Comparison of ENCODE assay signal across 23 cellular contexts in genomic region chr5:1165864-1166263, GRCh38. TPM values are rescaled to one million over a fixed set of nuclear protein-coding genes. Genes with fewer than 3 reads are reported as not detected.
DNase-seq lines count a peak whose midpoint lies in the region; ATAC-seq, FAIRE-seq and TF ChIP-seq lines count a peak whose summit lies in the region.
"Had no signal": no experiment of that assay in that cellular context is flagged by ENCODE, and none has a peak within 500 bp of the region (broad histone marks: within the 10 kb centered on the region; RNA-seq: fewer than 3 reads in every experiment).

No MANE protein-coding gene starts in this region.

- H4K91ac ChIP-seq in H1 (replicated peaks; ENCODE audit: insufficient read length, low read length) = no peak overlapping the region

- H3K9ac ChIP-seq in HepG2 (ENCODE audit: insufficient read depth, low read depth, low read length) = no peak overlapping the region
- H3K9ac ChIP-seq in H1 (replicated peaks in 1 of 4; ENCODE audit: extremely low read depth in 1 of 4, low read depth in 3 of 4, low read length in 3 of 4) = no peak overlapping the region
- H3K9ac ChIP-seq: BLaER1 treated with 17β-estradiol and CSF1 and Interleukin-3, amounts not matched to agents 10 nM and 100 nM had no signal

- no peaks in the 10 kb centered on the region; the same call in 1 of the 2 replicates for H3K79me1 ChIP-seq in H1 (ENCODE audit: low read depth, low read length)

- no peak overlapping the region for H3K14ac ChIP-seq in H1 (ENCODE audit: insufficient read length)

- H3K4me2 ChIP-seq in HepG2 (ENCODE audit: low read depth, low read length) (no peak overlapping the region), H1 (ENCODE audit: insufficient read depth in 1 of 2, low read depth in 2 of 2, low read length in 2 of 2) (no peak overlapping the region)
- H3K4me2 ChIP-seq: A549; BLaER1 treated with 17β-estradiol and CSF1 and Interleukin-3, amounts not matched to agents 10 nM and 100 nM had no signal

- peaks cover 8% of the 10 kb centered on the region for H3K4me1 Mint-ChIP-seq in T-helper 17 cell

- H3K27me3 Mint-ChIP-seq in T-helper 17 cell = peaks cover 32% of the 10 kb centered on the region

- no peak overlapping the region for H3K27ac Mint-ChIP-seq in T-helper 17 cell
- H3K27ac Mint-ChIP-seq: CD4-positive, alpha-beta memory T cell had no signal

- H4K5ac ChIP-seq in H1 (ENCODE audit: insufficient read length, low read depth, low read length) = no peak overlapping the region

- peak overlapping the region; percentile 41 for H3K4me3 Mint-ChIP-seq in T-helper 17 cell
- H3K4me3 Mint-ChIP-seq: CD4-positive, alpha-beta memory T cell had no signal

- no peak overlapping the region for H2BK15ac ChIP-seq in H1 (ENCODE audit: low read length)

- TF ChIP-seq EP300 in HepG2 (IDR thresholded peaks at IDR 0.05; ENCODE audit: low read depth in 2 of 2, low read length in 2 of 2) (no peak), HepG2 (CRISPR knock-in tag; IDR thresholded peaks at IDR 0.05; ENCODE audit: borderline replicate concordance) (no peak), H1 (IDR thresholded peaks at IDR 0.05; ENCODE audit: borderline replicate concordance in 1 of 2, low read depth in 2 of 2, low read length in 2 of 2) (no peak)

- DNase-seq in HepG2 (ENCODE audit: low spot score) (no peak), right lobe of liver (no peak), T-helper 17 cell (no peak), H1 (ENCODE audit: low read depth in 1 of 2, low spot score in 2 of 2) (no peak), urothelium cell line (ENCODE audit: low spot score) (no peak), C1 segment of cervical spinal cord (lab: John Stamatoyannopoulos, UW) (no peak), hypothalamus (lab: John Stamatoyannopoulos, UW) (no peak)
- DNase-seq in effector memory CD4-positive, alpha-beta T cell = no peak
- DNase-seq: 8988T; ACHN; AML-193; BE2C; Caco-2; CD4-positive, alpha-beta memory T cell; DMS153; DND-41; GOT3; H7; HCEC 1CT had no signal

- no peak overlapping the region for H2BK12ac ChIP-seq in H1 (ENCODE audit: low read depth, low read length)

- BruUV-seq in HepG2 (replicated peaks; lab: Mats Ljungman, UMichigan) = no TSS peak

- H3K23me2 ChIP-seq in H1 (ENCODE audit: low read depth, low read length) = peaks cover 8% of the 10 kb centered on the region; the same call in 1 of the 2 replicates

- H3K4ac ChIP-seq in H1 (replicated peaks; ENCODE audit: insufficient read length, low read depth, low read length) = no peak overlapping the region

- H3K23ac ChIP-seq in H1 (ENCODE audit: insufficient read length) = no peak overlapping the region

- no peak overlapping the region for H3K18ac ChIP-seq in H1 (ENCODE audit: extremely low read depth, low read length)

- H3K27me3 ChIP-seq in HepG2 (ENCODE audit: control insufficient read depth in 1 of 2, insufficient read depth in 2 of 2, low read length in 2 of 2) = peaks cover 5 to 36% of the 10 kb centered on the region in 2 experiments; a peak in 4 of 5 replicates
- no peaks in the 10 kb centered on the region for H3K27me3 ChIP-seq in right lobe of liver
- no peaks in the 10 kb centered on the region; a peak in 1 of 7 replicates for H3K27me3 ChIP-seq in H1 (replicated peaks in 1 of 4; ENCODE audit: control insufficient read depth in 3 of 4, extremely low read depth in 1 of 4, insufficient read depth in 3 of 4, low read length in 3 of 4)
- no peaks in the 10 kb centered on the region for H3K27me3 ChIP-seq in effector memory CD4-positive, alpha-beta T cell (replicated peaks; ENCODE audit: control insufficient read depth, insufficient read depth, low read length, poor library complexity, severe bottlenecking)
- H3K27me3 ChIP-seq: BE2C had no signal

- H3K27ac ChIP-seq in HepG2 (ENCODE audit: extremely low read length, insufficient read depth, low read length) (no peak overlapping the region), right lobe of liver (no peak overlapping the region), H1 (ENCODE audit: low read depth, low read length) (no peak overlapping the region)
- no peak overlapping the region for H3K27ac ChIP-seq in effector memory CD4-positive, alpha-beta T cell (ENCODE audit: insufficient read depth, low read length, poor library complexity, severe bottlenecking)
- H3K27ac ChIP-seq: A549; BLaER1 treated with 17β-estradiol and CSF1 and Interleukin-3, amounts not matched to agents 10 nM and 100 nM had no signal

- H3K79me2 ChIP-seq in HepG2 (ENCODE audit: insufficient read depth, low read length) = no peaks in the 10 kb centered on the region
- no peaks in the 10 kb centered on the region for H3K79me2 ChIP-seq in H1 (ENCODE audit: control insufficient read depth in 1 of 2, insufficient read depth in 2 of 2, low read length in 2 of 2)

- in situ Hi-C loops in HepG2 (cut with HindIII; ENCODE audit: extremely low pct_ligation_motif_present, low pct_unique_long_range_greater_than_20kb) = loop anchor here (10.0 kb wide), 1 partner anchor 241 kb away; no protein-coding TSS in a partner anchor

- H2AFZ ChIP-seq in HepG2 (ENCODE audit: low read length) (no peak overlapping the region), H1 (ENCODE audit: low read length) (no peak overlapping the region)

- no peaks in the 10 kb centered on the region for H3K9me3 ChIP-seq in HepG2 (ENCODE audit: low read length)
- no peaks in the 10 kb centered on the region for H3K9me3 ChIP-seq in right lobe of liver
- H3K9me3 ChIP-seq in T-helper 17 cell (ENCODE audit: control insufficient read depth, low read length, poor library complexity, severe bottlenecking) = no peaks in the 10 kb centered on the region
- H3K9me3 ChIP-seq in H1 (ENCODE audit: insufficient read depth in 2 of 2, low read depth in 1 of 2, low read length in 1 of 2) = no peaks in the 10 kb centered on the region
- H3K9me3 ChIP-seq in effector memory CD4-positive, alpha-beta T cell (ENCODE audit: control insufficient read depth, low read length) = no peaks in the 10 kb centered on the region
- H3K9me3 ChIP-seq: A549; BE2C; BLaER1 treated with 17β-estradiol and CSF1 and Interleukin-3, amounts not matched to agents 10 nM and 100 nM; Caco-2 had no signal

- intact Hi-C loops in HepG2 (cut with micrococcal nuclease; ENCODE audit: unreplicated experiment) (loop anchor here (2.0 to 5.0 kb wide), 3 partner anchors 25 to 244 kb away; no protein-coding TSS in a partner anchor), right lobe of liver (cut with DNase I) (loop anchor here (5.0 to 10.0 kb wide), 2 partner anchors 229 to 241 kb away; no protein-coding TSS in a partner anchor)

- no peaks in the 10 kb centered on the region for H3K36me3 ChIP-seq in HepG2 (replicated peaks in 1 of 2; ENCODE audit: control insufficient read depth in 1 of 2, insufficient read depth in 2 of 2, low read length in 2 of 2)
- H3K36me3 ChIP-seq in right lobe of liver = no peaks in the 10 kb centered on the region
- no peaks in the 10 kb centered on the region for H3K36me3 ChIP-seq in H1 (ENCODE audit: control insufficient read depth in 2 of 4, insufficient read depth in 4 of 4, low read length in 3 of 4)
- no peaks in the 10 kb centered on the region for H3K36me3 ChIP-seq in effector memory CD4-positive, alpha-beta T cell (ENCODE audit: control insufficient read depth, insufficient read depth, low read length)
- H3K36me3 ChIP-seq: BE2C; BLaER1 treated with 17β-estradiol and CSF1 and Interleukin-3, amounts not matched to agents 10 nM and 100 nM had no signal

- no peak overlapping the region for H2BK120ac ChIP-seq in H1 (replicated peaks; ENCODE audit: low read depth, low read length)

- H2BK5ac ChIP-seq in H1 (ENCODE audit: low read depth, low read length) = no peak overlapping the region

- H3K56ac ChIP-seq in H1 (replicated peaks; ENCODE audit: insufficient read length, low read depth, low read length) = peak overlapping the region; percentile 39

- no peak for TF ChIP-seq CTCF in HepG2 (CRISPR knock-in tag; IDR thresholded peaks at IDR 0.05)
- no peak for TF ChIP-seq CTCF in right lobe of liver (IDR thresholded peaks at IDR 0.05)
- TF ChIP-seq CTCF in H1 (IDR thresholded peaks at IDR 0.05; ENCODE audit: control extremely low read depth in 1 of 3, insufficient read depth in 1 of 3, low read depth in 1 of 3, low read length in 3 of 3) = no peak

- H2AK5ac ChIP-seq in H1 (ENCODE audit: low read depth, low read length) = no peak overlapping the region

- no peaks in the 10 kb centered on the region for H4K20me1 ChIP-seq in HepG2 (ENCODE audit: insufficient read depth, low read length)
- no peaks in the 10 kb centered on the region for H4K20me1 ChIP-seq in H1 (replicated peaks in 1 of 2; ENCODE audit: control insufficient read depth in 1 of 2, insufficient read depth in 2 of 2, low read length in 2 of 2)

- no peak for TF ChIP-seq RAD21 in HepG2 (CRISPR knock-in tag; IDR thresholded peaks at IDR 0.05)
- no peak for TF ChIP-seq RAD21 in H1 (IDR thresholded peaks at IDR 0.05 in 1 of 2, conservative IDR thresholded peaks at IDR 0.05 in 1 of 2; ENCODE audit: low read depth in 2 of 2, low read length in 2 of 2)

- CTCF ChIA-PET in HepG2 (lab: Yijun Ruan, JAX; ENCODE audit: low intra/inter-chr PET ratio, low total read pairs) = no interaction called here
- CTCF ChIA-PET in H1 (lab: Charles Lee; ENCODE audit: partially characterized antibody) = interaction anchor here (0.8 to 1.6 kb wide), 6 partner anchors 9 to 244 kb away, joined by 3 to 10 read pairs (median 4); no protein-coding TSS in a partner anchor

- POLR2A ChIA-PET in HepG2 (lab: Yijun Ruan, JAX) (interaction anchor here (1.9 kb wide), 1 partner anchor 59 kb away, joined by 8 read pairs; no protein-coding TSS in a partner anchor), H1 (lab: Charles Lee; ENCODE audit: partially characterized antibody) (no interaction called here)

- peaks cover 60% of the 10 kb centered on the region for H3K4me1 ChIP-seq in HepG2 (ENCODE audit: insufficient read depth, low read length)
- H3K4me1 ChIP-seq in right lobe of liver = peaks cover 0 to 8% (median 0%) of the 10 kb centered on the region in 4 donors
- H3K4me1 ChIP-seq in H1 (replicated peaks in 1 of 4; ENCODE audit: control insufficient read depth in 3 of 4, insufficient read depth in 4 of 4, low read length in 3 of 4) = peaks cover 0 to 5% (median 2%) of the 10 kb centered on the region in 4 experiments; a peak in 2 of 7 replicates
- peaks cover 6% of the 10 kb centered on the region for H3K4me1 ChIP-seq in effector memory CD4-positive, alpha-beta T cell (ENCODE audit: control insufficient read depth, insufficient read depth, low read length, poor library complexity, severe bottlenecking)
- H3K4me1 ChIP-seq: BE2C had no signal

- H3K4me3 ChIP-seq in HepG2 (replicated peaks in 1 of 3; ENCODE audit: insufficient read depth in 1 of 3, low read depth in 2 of 3, low read length in 3 of 3) (no peak overlapping the region), right lobe of liver (no peak overlapping the region), H1 (ENCODE audit: extremely low read depth in 1 of 4, insufficient read depth in 2 of 4, low read depth in 3 of 4, low read length in 4 of 4) (no peak overlapping the region)
- no peak overlapping the region for H3K4me3 ChIP-seq in effector memory CD4-positive, alpha-beta T cell (ENCODE audit: insufficient read depth, low read depth, low read length, poor library complexity, severe bottlenecking)
- H3K4me3 ChIP-seq: A549; BLaER1 treated with 17β-estradiol and CSF1 and Interleukin-3, amounts not matched to agents 10 nM and 100 nM had no signal

- no peak for FAIRE-seq in HepG2 (lab: Jason Lieb, UNC)
- FAIRE-seq in H1 (lab: Jason Lieb, UNC) = no peak
- peak; percentile 76 for FAIRE-seq in urothelium cell line (lab: Jason Lieb, UNC)
- FAIRE-seq: A549, G401.6, GM12892 had no signal

- TF ChIP-seq POLR2A in HepG2 (IDR thresholded peaks at IDR 0.05; ENCODE audit: insufficient read depth in 1 of 2, low read depth in 2 of 2, low read length in 2 of 2) = no peak
- no peak for TF ChIP-seq POLR2A in right lobe of liver (IDR thresholded peaks at IDR 0.05)
- TF ChIP-seq POLR2A in H1 (IDR thresholded peaks at IDR 0.05; ENCODE audit: control extremely low read depth in 1 of 2, low read depth in 2 of 2, low read length in 2 of 2) = no peak

- peaks cover 9% of the 10 kb centered on the region for H3K36me3 Mint-ChIP-seq in T-helper 17 cell (ENCODE audit: low read depth)
- H3K36me3 Mint-ChIP-seq: CD4-positive, alpha-beta memory T cell had no signal

- ATAC-seq in HepG2 (no peak), right lobe of liver (no peak), T-helper 17 cell (no peak)
- ATAC-seq: A549 had no signal

- H4K8ac ChIP-seq in H1 (ENCODE audit: extremely low read depth, insufficient read depth, low read length) = no peak overlapping the region

- H2BK20ac ChIP-seq in H1 (ENCODE audit: low read length) = no peak overlapping the region

RNA-seq across cellular contexts. Expression of gene SLC6A19, which starts 35.5 kb away (rescaled TPM):
- total RNA-seq in HepG2 (2016; rRNA removed; fragmentation: Illumina TruSeq; extraction: Trizol) = 0.02 TPM in 1 of 2 replicates, not detected in the other
- not detected in 2 replicates for total RNA-seq in HepG2 (2016; cell fraction: cytosol; rRNA removed; fragmentation: Illumina TruSeq; extraction: Trizol; ENCODE audit: low read depth)
- 0.06 TPM in 1 of 2 replicates, not detected in the other for total RNA-seq in HepG2 (2016; cell fraction: insoluble cytoplasmic fraction; rRNA removed; fragmentation: Illumina TruSeq; extraction: Trizol)
- total RNA-seq in HepG2 (2016; cell fraction: membrane; rRNA removed; fragmentation: Illumina TruSeq; extraction: Trizol) = not detected in 2 replicates
- not detected in 2 replicates for total RNA-seq in HepG2 (2016; cell fraction: nucleus; rRNA removed; fragmentation: Illumina TruSeq; extraction: Trizol)
- polyA plus RNA-seq in HepG2 (2011; rRNA removed) = 0.01 TPM in 1 of 2 replicates, not detected in the other
- 0.01 TPM in 1 of 2 replicates, not detected in the other for polyA plus RNA-seq in HepG2 (2011; cell fraction: cytosol; rRNA removed)
- 0.06 and 0.07 TPM in 2 replicates for polyA plus RNA-seq in HepG2 (2011; cell fraction: nucleus; rRNA removed)
- polyA plus RNA-seq in HepG2 (2012) = not detected in 2 replicates
- polyA plus RNA-seq in HepG2 (2016; cell fraction: cytosol; fragmentation: Illumina TruSeq; extraction: Trizol; ENCODE audit: low read depth) = not detected in 2 replicates
- not detected in 2 replicates for polyA plus RNA-seq in HepG2 (2016; cell fraction: insoluble cytoplasmic fraction; fragmentation: Illumina TruSeq; extraction: Trizol; ENCODE audit: low read depth)
- not detected in 2 replicates for polyA plus RNA-seq in HepG2 (2016; cell fraction: membrane; fragmentation: Illumina TruSeq; extraction: Trizol; ENCODE audit: low read depth)
- 0.08 TPM in 1 of 2 replicates, not detected in the other for polyA plus RNA-seq in HepG2 (2016; cell fraction: nucleus; fragmentation: Illumina TruSeq; extraction: Trizol; ENCODE audit: insufficient read depth, low read depth)
- polyA minus RNA-seq in HepG2 (2011; rRNA and poly(A)+ RNA removed; ENCODE audit: low replicate concordance) = 0.02 and 0.12 TPM in 2 replicates
- polyA minus RNA-seq in HepG2 (2011; cell fraction: cytosol; rRNA and poly(A)+ RNA removed) = 0.09 TPM in 1 of 2 replicates, not detected in the other
- not detected in 2 replicates for polyA minus RNA-seq in HepG2 (2011; cell fraction: nucleus; rRNA and poly(A)+ RNA removed)
- under 1 TPM; 0.12 to 0.93 (median 0.41) TPM for total RNA-seq in right lobe of liver
- total RNA-seq in T-helper 17 cell = not detected
- not detected in 2 replicates for total RNA-seq in H1 (2021; fragmentation: NEBNext Ultra II Directional; extraction: Animal tissue kit (Norgen Biotek cat#: 25700))
- 0.02 and 0.03 TPM in 2 replicates for polyA plus RNA-seq in H1 (2011; rRNA removed)
- polyA plus RNA-seq in H1 (2011; cell fraction: cytosol; rRNA removed) = 0.03 TPM
- 0.06 TPM for polyA plus RNA-seq in H1 (2011; cell fraction: nucleus; rRNA removed)
- 0.05 TPM in 1 of 4 replicates, not detected in the others for polyA plus RNA-seq in H1 (2012, experiment 1 of 2)
- 0.03 TPM for polyA plus RNA-seq in H1 (2012, experiment 2 of 2)
- not detected for polyA plus RNA-seq in H1 (2013, experiment 1 of 2)
- 0.02 TPM for polyA plus RNA-seq in H1 (2013, experiment 2 of 2)
- polyA minus RNA-seq in H1 (2011; rRNA and poly(A)+ RNA removed) = 0.22 TPM in 1 of 2 replicates, not detected in the other
- polyA minus RNA-seq in H1 (2011; cell fraction: cytosol; rRNA and poly(A)+ RNA removed) = not detected
- not detected for polyA minus RNA-seq in H1 (2011; cell fraction: nucleus; rRNA and poly(A)+ RNA removed)
- total RNA-seq: CD4-positive, alpha-beta memory T cell had no signal
- polyA plus RNA-seq: CD4-positive, alpha-beta memory T cell had no signal

RNA-seq across cellular contexts. Expression of gene SLC12A7, which starts 54.0 kb away (rescaled TPM):
- 7.4 and 14.0 TPM in 2 replicates for total RNA-seq in HepG2 (2016; rRNA removed; fragmentation: Illumina TruSeq; extraction: Trizol)
- total RNA-seq in HepG2 (2016; cell fraction: cytosol; rRNA removed; fragmentation: Illumina TruSeq; extraction: Trizol; ENCODE audit: low read depth) = 9.5 and 12.5 TPM in 2 replicates
- total RNA-seq in HepG2 (2016; cell fraction: insoluble cytoplasmic fraction; rRNA removed; fragmentation: Illumina TruSeq; extraction: Trizol) = 5.2 and 15.7 TPM in 2 replicates
- 6.9 and 7.7 TPM in 2 replicates for total RNA-seq in HepG2 (2016; cell fraction: membrane; rRNA removed; fragmentation: Illumina TruSeq; extraction: Trizol)
- 21.8 and 25.8 TPM in 2 replicates for total RNA-seq in HepG2 (2016; cell fraction: nucleus; rRNA removed; fragmentation: Illumina TruSeq; extraction: Trizol)
- polyA plus RNA-seq in HepG2 (2011; rRNA removed) = 18.5 and 25.6 TPM in 2 replicates
- 11.8 and 15.1 TPM in 2 replicates for polyA plus RNA-seq in HepG2 (2011; cell fraction: cytosol; rRNA removed)
- 164 and 213 TPM in 2 replicates for polyA plus RNA-seq in HepG2 (2011; cell fraction: nucleus; rRNA removed)
- polyA plus RNA-seq in HepG2 (2012) = 28.2 and 30.9 TPM in 2 replicates
- 1.4 and 1.6 TPM in 2 replicates for polyA plus RNA-seq in HepG2 (2016; cell fraction: cytosol; fragmentation: Illumina TruSeq; extraction: Trizol; ENCODE audit: low read depth)
- 6.3 and 7.6 TPM in 2 replicates for polyA plus RNA-seq in HepG2 (2016; cell fraction: insoluble cytoplasmic fraction; fragmentation: Illumina TruSeq; extraction: Trizol; ENCODE audit: low read depth)
- 3.2 and 3.7 TPM in 2 replicates for polyA plus RNA-seq in HepG2 (2016; cell fraction: membrane; fragmentation: Illumina TruSeq; extraction: Trizol; ENCODE audit: low read depth)
- polyA plus RNA-seq in HepG2 (2016; cell fraction: nucleus; fragmentation: Illumina TruSeq; extraction: Trizol; ENCODE audit: insufficient read depth, low read depth) = 88.5 and 93.5 TPM in 2 replicates
- polyA minus RNA-seq in HepG2 (2011; rRNA and poly(A)+ RNA removed; ENCODE audit: low replicate concordance) = 6.3 and 47.1 TPM in 2 replicates
- polyA minus RNA-seq in HepG2 (2011; cell fraction: cytosol; rRNA and poly(A)+ RNA removed) = 14.7 and 16.2 TPM in 2 replicates
- polyA minus RNA-seq in HepG2 (2011; cell fraction: nucleus; rRNA and poly(A)+ RNA removed) = 40.3 and 44.4 TPM in 2 replicates
- total RNA-seq in right lobe of liver = 10 to 100 TPM; 38.9 to 65.2 (median 53.3) TPM
- total RNA-seq in T-helper 17 cell = 10 to 100 TPM; 36.6 to 88.0 TPM
- total RNA-seq in H1 (2021; fragmentation: NEBNext Ultra II Directional; extraction: Animal tissue kit (Norgen Biotek cat#: 25700)) = 38.6 and 39.7 TPM in 2 replicates
- 23.5 and 37.5 TPM in 2 replicates for polyA plus RNA-seq in H1 (2011; rRNA removed)
- 26.4 TPM for polyA plus RNA-seq in H1 (2011; cell fraction: cytosol; rRNA removed)
- polyA plus RNA-seq in H1 (2011; cell fraction: nucleus; rRNA removed) = 181 TPM
- 27.4 to 47.0 TPM (median 38.9 TPM) in 4 replicates for polyA plus RNA-seq in H1 (2012, experiment 1 of 2)
- 19.5 TPM for polyA plus RNA-seq in H1 (2012, experiment 2 of 2)
- 27.2 TPM for polyA plus RNA-seq in H1 (2013, experiment 1 of 2)
- 24.9 TPM for polyA plus RNA-seq in H1 (2013, experiment 2 of 2)
- 23.8 and 28.1 TPM in 2 replicates for polyA minus RNA-seq in H1 (2011; rRNA and poly(A)+ RNA removed)
- polyA minus RNA-seq in H1 (2011; cell fraction: cytosol; rRNA and poly(A)+ RNA removed) = 33.8 TPM
- polyA minus RNA-seq in H1 (2011; cell fraction: nucleus; rRNA and poly(A)+ RNA removed) = 44.5 TPM

RNA-seq across cellular contexts. Expression of gene SLC6A18, which starts 59.3 kb away (rescaled TPM):
- not detected in 2 replicates for total RNA-seq in HepG2 (2016; rRNA removed; fragmentation: Illumina TruSeq; extraction: Trizol)
- total RNA-seq in HepG2 (2016; cell fraction: cytosol; rRNA removed; fragmentation: Illumina TruSeq; extraction: Trizol; ENCODE audit: low read depth) = not detected in 2 replicates
- total RNA-seq in HepG2 (2016; cell fraction: insoluble cytoplasmic fraction; rRNA removed; fragmentation: Illumina TruSeq; extraction: Trizol) = not detected in 2 replicates
- not detected in 2 replicates for total RNA-seq in HepG2 (2016; cell fraction: membrane; rRNA removed; fragmentation: Illumina TruSeq; extraction: Trizol)
- total RNA-seq in HepG2 (2016; cell fraction: nucleus; rRNA removed; fragmentation: Illumina TruSeq; extraction: Trizol) = not detected in 2 replicates
- not detected in 2 replicates for polyA plus RNA-seq in HepG2 (2011; rRNA removed)
- not detected in 2 replicates for polyA plus RNA-seq in HepG2 (2011; cell fraction: cytosol; rRNA removed)
- not detected in 2 replicates for polyA plus RNA-seq in HepG2 (2011; cell fraction: nucleus; rRNA removed)
- polyA plus RNA-seq in HepG2 (2012) = not detected in 2 replicates
- polyA plus RNA-seq in HepG2 (2016; cell fraction: cytosol; fragmentation: Illumina TruSeq; extraction: Trizol; ENCODE audit: low read depth) = not detected in 2 replicates
- not detected in 2 replicates for polyA plus RNA-seq in HepG2 (2016; cell fraction: insoluble cytoplasmic fraction; fragmentation: Illumina TruSeq; extraction: Trizol; ENCODE audit: low read depth)
- polyA plus RNA-seq in HepG2 (2016; cell fraction: membrane; fragmentation: Illumina TruSeq; extraction: Trizol; ENCODE audit: low read depth) = not detected in 2 replicates
- polyA plus RNA-seq in HepG2 (2016; cell fraction: nucleus; fragmentation: Illumina TruSeq; extraction: Trizol; ENCODE audit: insufficient read depth, low read depth) = not detected in 2 replicates
- not detected in 2 replicates for polyA minus RNA-seq in HepG2 (2011; rRNA and poly(A)+ RNA removed; ENCODE audit: low replicate concordance)
- not detected in 2 replicates for polyA minus RNA-seq in HepG2 (2011; cell fraction: cytosol; rRNA and poly(A)+ RNA removed)
- not detected in 2 replicates for polyA minus RNA-seq in HepG2 (2011; cell fraction: nucleus; rRNA and poly(A)+ RNA removed)
- not detected for total RNA-seq in right lobe of liver
- not detected for total RNA-seq in T-helper 17 cell
- total RNA-seq in H1 (2021; fragmentation: NEBNext Ultra II Directional; extraction: Animal tissue kit (Norgen Biotek cat#: 25700)) = not detected in 2 replicates
- polyA plus RNA-seq in H1 (2011; rRNA removed) = 0.03 TPM in 1 of 2 replicates, not detected in the other
- polyA plus RNA-seq in H1 (2011; cell fraction: cytosol; rRNA removed) = not detected
- not detected for polyA plus RNA-seq in H1 (2011; cell fraction: nucleus; rRNA removed)
- not detected in 4 replicates for polyA plus RNA-seq in H1 (2012, experiment 1 of 2)
- polyA plus RNA-seq in H1 (2012, experiment 2 of 2) = not detected
- polyA plus RNA-seq in H1 (2013, experiment 1 of 2) = not detected
- polyA plus RNA-seq in H1 (2013, experiment 2 of 2) = not detected
- polyA minus RNA-seq in H1 (2011; rRNA and poly(A)+ RNA removed) = not detected in 2 replicates
- polyA minus RNA-seq in H1 (2011; cell fraction: cytosol; rRNA and poly(A)+ RNA removed) = not detected
- not detected for polyA minus RNA-seq in H1 (2011; cell fraction: nucleus; rRNA and poly(A)+ RNA removed)
- total RNA-seq: Caco-2; CD4-positive, alpha-beta memory T cell; H7 had no signal
- polyA plus RNA-seq: A549; CD4-positive, alpha-beta memory T cell had no signal
